28 cellular contexts compared by ENCODE assay signal in the genomic region with DNA sequence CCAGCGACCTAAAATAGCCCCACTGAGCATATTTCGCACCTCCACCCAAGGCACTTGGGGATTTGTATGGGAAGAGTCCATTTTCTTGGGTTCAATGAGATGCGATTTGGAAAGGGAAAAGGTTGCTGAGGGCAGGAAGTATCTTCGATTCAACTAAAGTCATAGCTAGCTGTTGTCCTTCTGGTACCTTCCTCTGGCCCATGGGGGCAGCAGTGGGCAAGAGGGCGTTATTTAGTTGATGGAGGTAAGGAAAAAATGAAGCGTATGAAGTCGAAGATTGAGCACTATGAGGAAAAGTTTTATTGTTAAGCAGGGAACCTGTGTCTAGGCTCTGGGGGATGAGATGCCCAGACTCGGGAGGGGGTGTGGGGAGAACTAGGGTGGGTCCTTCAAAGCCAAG.
DNase-seq lines count a peak whose midpoint lies in the region; ATAC-seq and TF ChIP-seq lines count a peak whose summit lies in the region.
"Had no signal": no experiment of that assay in that cellular context is flagged by ENCODE, and none has a peak within 500 bp of the region (broad histone marks: within the 10 kb centered on the region; RNA-seq: fewer than 3 reads in every experiment).

No MANE protein-coding gene starts in this region.

- H3K27me3 ChIP-seq in Panc1 (ENCODE audit: control insufficient read depth, insufficient read depth, low read length) = peaks cover 5% of the 10 kb centered on the region
- H3K27me3 ChIP-seq in foreskin keratinocyte = peaks cover 55% of the 10 kb centered on the region
- no peaks in the 10 kb centered on the region for H3K27me3 ChIP-seq in adrenal gland
- H3K27me3 ChIP-seq: body of pancreas, SJSA1, upper lobe of left lung had no signal

- H3K27ac ChIP-seq in Panc1 (ENCODE audit: low read length) = no peak overlapping the region
- no peak overlapping the region for H3K27ac ChIP-seq in foreskin keratinocyte
- no peak overlapping the region for H3K27ac ChIP-seq in adrenal gland
- H3K27ac ChIP-seq: body of pancreas, epithelial cell of prostate, heart right ventricle, SJSA1, upper lobe of left lung had no signal

- H3K36me3 Mint-ChIP-seq in nephron progenitor cell (ENCODE audit: low read depth) = no peaks in the 10 kb centered on the region
- H3K36me3 Mint-ChIP-seq: CD4-positive, CD25-positive, alpha-beta regulatory T cell; naive thymus-derived CD4-positive, alpha-beta T cell had no signal

- TF ChIP-seq POLR2A in adrenal gland (IDR thresholded peaks at IDR 0.05) = no peak
- no peak for TF ChIP-seq POLR2A in lower leg skin (IDR thresholded peaks at IDR 0.05)

- WGBS in adrenal gland, 4 donors = 80 to 90% (median 84%) methylated on average over 8 of the region's 8 CpGs
- 80 to 88% methylated on average over 8 of the region's 8 CpGs for WGBS in lower leg skin, 2 donors

- H3K4me1 Mint-ChIP-seq in nephron progenitor cell = peaks cover 30% of the 10 kb centered on the region
- H3K4me1 Mint-ChIP-seq: activated CD4-positive, alpha-beta T cell treated with anti-CD3 and anti-CD28 coated beads for 36 hours; activated naive CD8-positive, alpha-beta T cell treated with anti-CD3 and anti-CD28 coated beads, Interleukin-2, amount 50 U/mL, for 24 hours; CD4-positive, CD25-positive, alpha-beta regulatory T cell; naive thymus-derived CD4-positive, alpha-beta T cell had no signal

- CTCF ChIA-PET in Panc1 (lab: Charles Lee) = no interaction called here

- ATAC-seq in Panc1 (no peak), foreskin keratinocyte (no peak), GM21717 (IDR thresholded peaks at IDR 0.05; ENCODE audit: unreplicated experiment) (no peak)
- ATAC-seq: activated CD4-positive, alpha-beta T cell treated with anti-CD3 and anti-CD28 coated beads for 36 hours; activated naive CD8-positive, alpha-beta T cell treated with anti-CD3 and anti-CD28 coated beads, Interleukin-2, amount 50 U/mL, for 24 hours; body of pancreas; heart right ventricle; naive thymus-derived CD4-positive, alpha-beta T cell had no signal

- H3K27ac Mint-ChIP-seq in nephron progenitor cell = no peak overlapping the region
- H3K27ac Mint-ChIP-seq: activated CD4-positive, alpha-beta T cell treated with anti-CD3 and anti-CD28 coated beads for 36 hours; activated naive CD8-positive, alpha-beta T cell treated with anti-CD3 and anti-CD28 coated beads, Interleukin-2, amount 50 U/mL, for 24 hours; CD4-positive, CD25-positive, alpha-beta regulatory T cell; naive thymus-derived CD4-positive, alpha-beta T cell; T-helper 1 cell treated with Interleukin-12 subunit alpha and Interleukin-12 subunit beta and Interleukin-4 antibody, amounts not matched to agents 30 μg/mL and 1 μg/mL, for 36 hours had no signal

- POLR2A ChIA-PET in Panc1 (lab: Charles Lee) = interaction anchor here (0.5 kb wide), 1 partner anchor 185 kb away, joined by 6 read pairs; no protein-coding TSS in a partner anchor

- intact Hi-C loops in Panc1 (cut with micrococcal nuclease; ENCODE audit: unreplicated experiment) (no loop called here), adrenal gland (cut with DNase I) (no loop called here), lower leg skin (cut with DNase I; ENCODE audit: low total_unique reads) (no loop called here)

- H3K9me3 ChIP-seq in Panc1 (ENCODE audit: control insufficient read depth, insufficient read depth, low read depth, low read length) (no peaks in the 10 kb centered on the region), adrenal gland (replicated peaks in 1 of 3) (no peaks in the 10 kb centered on the region)
- H3K9me3 ChIP-seq: body of pancreas, heart right ventricle, SJSA1, upper lobe of left lung had no signal

- TF ChIP-seq CTCF in AG09309 (IDR thresholded peaks at IDR 0.05; ENCODE audit: control insufficient read depth, insufficient read depth, low read depth, low read length, missing control alignments) (peak; percentile 11), GM12874 (IDR thresholded peaks at IDR 0.05; ENCODE audit: insufficient read depth, low read depth, low read length) (0 out of 2 replicates have a peak, but pooled peaks have one; percentile 1), Panc1 (IDR thresholded peaks at IDR 0.05) (0 out of 2 replicates have a peak, but pooled peaks have one; percentile 17), foreskin keratinocyte (conservative IDR thresholded peaks at IDR 0.05) (peak; percentile 17), nephron progenitor cell (IDR thresholded peaks at IDR 0.05) (no peak), adrenal gland (IDR thresholded peaks at IDR 0.05) (no peak), lower leg skin (IDR thresholded peaks at IDR 0.05) (no peak)

- DNase-seq in AG09309 (ENCODE audit: low read depth) = no peak
- DNase-seq in Panc1 (ENCODE audit: low read depth, low spot score) = no peak
- DNase-seq in foreskin keratinocyte = no peak
- DNase-seq in nephron progenitor cell = no peak
- no peak for DNase-seq in adrenal gland
- no peak for DNase-seq in lower leg skin (ENCODE audit: low spot score in 2 of 2)
- DNase-seq: ACHN; activated CD4-positive, alpha-beta T cell treated with anti-CD3 and anti-CD28 coated beads for 36 hours; activated gamma-delta T cell; activated naive CD8-positive, alpha-beta T cell treated with anti-CD3 and anti-CD28 coated beads, Interleukin-2, amount 50 U/mL, for 24 hours; activated T-cell treated with anti-CD3 and anti-CD28 coated beads, Interleukin-2, amount 50 U/mL, for 1 hour; body of pancreas; CD4-positive, CD25-positive, alpha-beta regulatory T cell; foreskin fibroblast; GDM1; H7; heart right ventricle; naive thymus-derived CD4-positive, alpha-beta T cell; NCI-H1417 treated with DMSO at 0.1 percent for 48 hours; NCI-H2081 treated with DMSO at 0.1 percent for 48 hours; small intestine; stimulated activated CD4-positive, alpha-beta T cell treated with anti-CD3 and anti-CD28 coated beads, Interleukin-1b, Interleukin-23, amount 100 ng/mL, for 48 hours had no signal

- no peaks in the 10 kb centered on the region for H3K4me1 ChIP-seq in Panc1 (ENCODE audit: control insufficient read depth, insufficient read depth, low read length)
- no peaks in the 10 kb centered on the region for H3K4me1 ChIP-seq in foreskin keratinocyte
- H3K4me1 ChIP-seq in adrenal gland (replicated peaks in 1 of 2) = no peaks in the 10 kb centered on the region
- H3K4me1 ChIP-seq: body of pancreas, upper lobe of left lung had no signal

- H3K36me3 ChIP-seq in Panc1 (ENCODE audit: control insufficient read depth, insufficient read depth, low read length) (no peaks in the 10 kb centered on the region), adrenal gland (replicated peaks in 1 of 2) (no peaks in the 10 kb centered on the region)
- H3K36me3 ChIP-seq: heart right ventricle, SJSA1, upper lobe of left lung had no signal

- H3K4me3 ChIP-seq in AG09309 (ENCODE audit: control insufficient read depth, low read depth, low read length) = no peak overlapping the region
- no peak overlapping the region for H3K4me3 ChIP-seq in Panc1 (ENCODE audit: low read depth in 2 of 2, low read length in 2 of 2)
- no peak overlapping the region for H3K4me3 ChIP-seq in adrenal gland
- no peak overlapping the region for H3K4me3 ChIP-seq in lower leg skin (ENCODE audit: low read depth, poor library complexity, severe bottlenecking)
- H3K4me3 ChIP-seq: body of pancreas, SJSA1, upper lobe of left lung had no signal

- H3K27me3 Mint-ChIP-seq in nephron progenitor cell (ENCODE audit: low read depth, poor library complexity) = peaks cover 12% of the 10 kb centered on the region

- no peaks in the 10 kb centered on the region for H3K9me3 Mint-ChIP-seq in nephron progenitor cell
- H3K9me3 Mint-ChIP-seq: activated naive CD8-positive, alpha-beta T cell treated with anti-CD3 and anti-CD28 coated beads, Interleukin-2, amount 50 U/mL, for 24 hours; T-helper 1 cell treated with Interleukin-12 subunit alpha and Interleukin-12 subunit beta and Interleukin-4 antibody, amounts not matched to agents 30 μg/mL and 1 μg/mL, for 36 hours had no signal

- no peak overlapping the region for H3K4me3 Mint-ChIP-seq in nephron progenitor cell
- H3K4me3 Mint-ChIP-seq: activated CD4-positive, alpha-beta T cell treated with anti-CD3 and anti-CD28 coated beads for 36 hours; activated naive CD8-positive, alpha-beta T cell treated with anti-CD3 and anti-CD28 coated beads, Interleukin-2, amount 50 U/mL, for 24 hours; CD4-positive, CD25-positive, alpha-beta regulatory T cell; naive thymus-derived CD4-positive, alpha-beta T cell; T-helper 1 cell treated with Interleukin-12 subunit alpha and Interleukin-12 subunit beta and Interleukin-4 antibody, amounts not matched to agents 30 μg/mL and 1 μg/mL, for 36 hours had no signal

- in situ Hi-C loops in Panc1 (cut with HindIII; ENCODE audit: low pct_unique_long_range_greater_than_20kb, low sequenced_read_pairs) = no loop called here

- no TSS peak for BruUV-seq in Panc1 (replicated peaks; lab: Mats Ljungman, UMichigan)

Comparison
In these comparisons a context has a peak if more than half of its experiments do, and no peak if none do; other contexts are left out.
1. CTCF ChIP-seq: peak in AG09309 (single experiment), GM12874 (single experiment), Panc1 (single experiment) and foreskin keratinocyte (single experiment); none in nephron progenitor cell (single experiment), adrenal gland (0 of 6) and lower leg skin (0 of 3).